ENCODE assay signal across 7 cellular contexts in the genomic region with DNA sequence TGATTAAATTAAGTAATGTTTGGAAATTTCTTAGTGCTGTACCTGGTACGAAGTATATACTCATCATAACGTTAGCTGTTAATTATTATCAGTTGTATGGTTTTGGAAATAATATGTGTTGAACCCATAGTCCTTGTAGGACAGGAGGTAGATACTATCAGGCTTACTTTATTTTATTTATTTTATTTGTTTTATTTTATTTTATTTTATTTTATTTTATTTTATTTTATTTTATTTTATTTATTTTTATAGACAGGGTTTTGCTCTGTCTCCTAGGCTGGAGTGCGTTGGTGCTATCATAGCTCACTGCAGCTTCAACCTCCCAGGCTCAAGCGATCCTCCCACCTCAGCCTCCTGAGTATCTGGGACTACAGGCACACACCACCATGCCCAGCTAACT.
DNase-seq lines count a peak whose midpoint lies in the region; ATAC-seq, FAIRE-seq and TF ChIP-seq lines count a peak whose summit lies in the region.
"Not testable (repeated sequence)": the region's sequence is repeated elsewhere in the genome, so short reads cannot be mapped to it uniquely, and the experiment has no call there.

No MANE protein-coding gene starts in this region.

- TF ChIP-seq CTCF in HCT116 (IDR thresholded peaks at IDR 0.05 in 2 of 3, conservative IDR thresholded peaks at IDR 0.05 in 1 of 3; ENCODE audit: borderline replicate concordance in 1 of 3, insufficient read depth in 1 of 3, low read depth in 2 of 3, low read length in 2 of 3); Panc1 (IDR thresholded peaks at IDR 0.05); MCF 10A (IDR thresholded peaks at IDR 0.05; ENCODE audit: unreplicated experiment); right atrium auricular region (IDR thresholded peaks at IDR 0.05); psoas muscle (IDR thresholded peaks at IDR 0.05): not testable (repeated sequence)

- H3K27ac ChIP-seq in HCT116 (ENCODE audit: low read depth, low read length) (0 out of 2 replicates have a peak overlapping the region, but pooled peaks have one; percentile 23), Panc1 (ENCODE audit: low read length) (peak overlapping the region; percentile 54; the same call in 1 of the 2 replicates), epithelial cell of prostate (peak overlapping the region; percentile 74), right atrium auricular region (peak overlapping the region; percentile 54 to 71), psoas muscle (peak overlapping the region; percentile 56)

- H3K9me3 Mint-ChIP-seq in MCF 10A (ENCODE audit: unreplicated experiment): not testable (repeated sequence)

- not testable (repeated sequence) for TF ChIP-seq RAD21 in HCT116 (IDR thresholded peaks at IDR 0.05; ENCODE audit: low read depth)

- WGBS in psoas muscle, 3 donors: 93 to 99% (median 96%) methylated on average over 4 of the region's 4 CpGs

- in situ Hi-C loops in Panc1 (cut with HindIII; ENCODE audit: low pct_unique_long_range_greater_than_20kb, low sequenced_read_pairs): not testable (repeated sequence)

- peak overlapping the region; percentile 75 for H2AFZ ChIP-seq in HCT116 (ENCODE audit: low read depth, low read length, poor library complexity, severe bottlenecking)

- not testable (repeated sequence) for BruUV-seq in HCT116 (replicated peaks; lab: Mats Ljungman, UMichigan); Panc1 (replicated peaks; lab: Mats Ljungman, UMichigan); MCF 10A (replicated peaks; lab: Mats Ljungman, UMichigan)

- not testable (repeated sequence) for H3K27me3 Mint-ChIP-seq in MCF 10A (ENCODE audit: insufficient read depth, unreplicated experiment)

- DNase-seq in HCT116 (ENCODE audit: low read depth, low spot score); Panc1 (ENCODE audit: low read depth, low spot score); MCF 10A (ENCODE audit: unreplicated experiment); epithelial cell of prostate (ENCODE audit: low read depth, low spot score); right atrium auricular region (ENCODE audit: low spot score); psoas muscle; urothelium cell line (ENCODE audit: low spot score): not testable (repeated sequence)

- CTCF ChIA-PET in HCT116 (lab: Charles Lee): not testable (repeated sequence)
- CTCF ChIA-PET in Panc1 (lab: Charles Lee) (interaction anchor here (0.6 kb wide), 1 partner anchor 48 kb away, joined by 3 read pairs; no protein-coding TSS in a partner anchor), MCF 10A (lab: Yijun Ruan, JAX) (interaction anchor here (0.7 kb wide), 1 partner anchor 74 kb away, joined by 4 read pairs; no protein-coding TSS in a partner anchor)

- H3K4me1 ChIP-seq in HCT116 (ENCODE audit: control insufficient read depth in 1 of 2, insufficient read depth in 2 of 2, low read length in 2 of 2) (peaks cover 18 to 19% of the 10 kb centered on the region in 2 experiments), right atrium auricular region (peaks cover 0 to 22% of the 10 kb centered on the region in 2 donors)
- not testable (repeated sequence) for H3K4me1 ChIP-seq in Panc1 (ENCODE audit: control insufficient read depth, insufficient read depth, low read length); psoas muscle

- H3K9me2 ChIP-seq in HCT116 (ENCODE audit: insufficient read depth): not testable (repeated sequence)

- not testable (repeated sequence) for H3K79me2 ChIP-seq in HCT116 (ENCODE audit: insufficient read depth, low read length)

- H3K36me3 Mint-ChIP-seq in MCF 10A (ENCODE audit: insufficient read depth, unreplicated experiment): not testable (repeated sequence)

- not testable (repeated sequence) for TF ChIP-seq POLR2A in HCT116 (IDR thresholded peaks at IDR 0.05; ENCODE audit: borderline replicate concordance, extremely low read depth, insufficient read depth, insufficient read length)

- FAIRE-seq in urothelium cell line (lab: Jason Lieb, UNC): peak; percentile 5

- H3K9me3 ChIP-seq in HCT116 (ENCODE audit: control insufficient read depth in 1 of 2, insufficient read depth in 1 of 2, low read depth in 1 of 2, low read length in 2 of 2); Panc1 (ENCODE audit: control insufficient read depth, insufficient read depth, low read depth, low read length); right atrium auricular region; psoas muscle: not testable (repeated sequence)

- RAD21 ChIA-PET in HCT116 (lab: Charles Lee; ENCODE audit: low non-redundant PET in 1 of 2, low total read pairs in 2 of 2, uncharacterized antibody in 2 of 2, unreplicated experiment in 2 of 2): not testable (repeated sequence)

- H3K4me1 Mint-ChIP-seq in MCF 10A (ENCODE audit: insufficient read depth, unreplicated experiment): peaks cover 13% of the 10 kb centered on the region

- POLR2A ChIA-PET in HCT116 (lab: Charles Lee); Panc1 (lab: Charles Lee); MCF 10A (lab: Yijun Ruan, JAX): not testable (repeated sequence)

- intact Hi-C loops in HCT116 (cut with micrococcal nuclease); Panc1 (cut with micrococcal nuclease; ENCODE audit: unreplicated experiment); MCF 10A (cut with micrococcal nuclease); psoas muscle (cut with DNase I): not testable (repeated sequence)

- not testable (repeated sequence) for ATAC-seq in HCT116, Panc1, psoas muscle

- H3K4me2 ChIP-seq in HCT116 (ENCODE audit: low read length): peak overlapping the region; percentile 84; the same call in 1 of the 2 replicates

- H3K27ac Mint-ChIP-seq in MCF 10A (ENCODE audit: low read depth, unreplicated experiment): peak overlapping the region; percentile 76

- not testable (repeated sequence) for H3K4me3 Mint-ChIP-seq in MCF 10A (ENCODE audit: unreplicated experiment)

- H3K36me3 ChIP-seq in HCT116 (ENCODE audit: control insufficient read depth in 1 of 2, insufficient read depth in 2 of 2, low read length in 2 of 2); Panc1 (ENCODE audit: control insufficient read depth, insufficient read depth, low read length); right atrium auricular region; psoas muscle (ENCODE audit: insufficient read depth in 1 of 2, low read depth in 1 of 2): not testable (repeated sequence)

- H3K27me3 ChIP-seq in HCT116 (ENCODE audit: insufficient read depth, low read length); Panc1 (ENCODE audit: control insufficient read depth, insufficient read depth, low read length); right atrium auricular region; psoas muscle (ENCODE audit: insufficient read depth in 3 of 3, low read length in 2 of 3): not testable (repeated sequence)

- H4K20me1 ChIP-seq in HCT116 (ENCODE audit: insufficient read depth): not testable (repeated sequence)

- H3K9ac ChIP-seq in HCT116 (ENCODE audit: low read length): not testable (repeated sequence)

- H3K4me3 ChIP-seq in HCT116 (replicated peaks in 1 of 2; ENCODE audit: low read depth in 1 of 2, low read length in 2 of 2); right atrium auricular region: not testable (repeated sequence)
- peak overlapping the region in 1 of 2 experiments; percentile 29; a peak in 2 of 4 replicates for H3K4me3 ChIP-seq in Panc1 (ENCODE audit: low read depth in 2 of 2, low read length in 2 of 2)
- H3K4me3 ChIP-seq in psoas muscle: peak overlapping the region; percentile 8

Comparison
In these comparisons a context has a peak if more than half of its experiments do, and no peak if none do; other contexts are left out.
1. H3K27ac ChIP-seq: peak in every context shown above with its lines; median percentile 74 in epithelial cell of prostate; 62 in right atrium auricular region; 56 in psoas muscle; 54 in Panc1; 23 in HCT116.